43 cellular contexts compared by ENCODE assay signal in genomic region chr17:40680998-40681397, GRCh38. TPM values are rescaled to one million over a fixed set of nuclear protein-coding genes. Genes with fewer than 3 reads are reported as not detected.
"Had no signal": no experiment of that assay in that cellular context is flagged by ENCODE, and none has a peak within 500 bp of the region (broad histone marks: within the 10 kb centered on the region; RNA-seq: fewer than 3 reads in every experiment).

No MANE protein-coding gene starts in this region.

- H3K36me3 Mint-ChIP-seq: activated naive CD4-positive, alpha-beta T cell treated with anti-CD3 and anti-CD28 coated beads, Interleukin-2, amount 10 ng/mL, durations not matched to agents 7 days and 5 days; activated naive CD4-positive, alpha-beta T cell treated with anti-CD3 and anti-CD28 coated beads, Interleukin-2, amount 50 U/mL, for 24 hours; activated naive CD4-positive, alpha-beta T cell treated with anti-CD3 and anti-CD28 coated beads, Interleukin-2, amount 50 U/mL, for 72 hours; activated naive CD8-positive, alpha-beta T cell; activated naive CD8-positive, alpha-beta T cell treated with anti-CD3 and anti-CD28 coated beads for 36 hours; activated naive CD8-positive, alpha-beta T cell treated with anti-CD3 and anti-CD28 coated beads, Interleukin-2, amount 10 ng/mL, durations not matched to agents 7 days and 5 days; brain had no signal

- H3K27me3 ChIP-seq: ascending aorta, body of pancreas, breast epithelium, cardiac muscle cell had no signal

- DNase-seq: activated effector memory CD4-positive, alpha-beta T cell treated with anti-CD3 and anti-CD28 coated beads, Interleukin-2, amount 50 U/mL, for 16 hours; activated effector memory CD4-positive, alpha-beta T cell treated with Interleukin-2 at 50 U/mL for 16 hours; activated gamma-delta T cell; activated gamma-delta T cell treated with Interleukin-2 at 50 U/mL for 16 hours; activated naive CD4-positive, alpha-beta T cell; activated naive CD4-positive, alpha-beta T cell treated with anti-CD3 and anti-CD28 coated beads for 36 hours; activated naive CD4-positive, alpha-beta T cell treated with anti-CD3 and anti-CD28 coated beads, Interleukin-2, amount 10 ng/mL, durations not matched to agents 7 days and 5 days; activated naive CD4-positive, alpha-beta T cell treated with anti-CD3 and anti-CD28 coated beads, Interleukin-2, amount 50 U/mL, for 16 hours; activated naive CD4-positive, alpha-beta T cell treated with Interleukin-2 at 50 U/mL for 16 hours; activated naive CD8-positive, alpha-beta T cell treated with anti-CD3 and anti-CD28 coated beads for 36 hours; activated naive CD8-positive, alpha-beta T cell treated with anti-CD3 and anti-CD28 coated beads, Interleukin-2, amount 10 ng/mL, durations not matched to agents 7 days and 5 days; activated naive CD8-positive, alpha-beta T cell treated with anti-CD3 and anti-CD28 coated beads, Interleukin-2, amount 50 U/mL, for 24 hours; activated T-cell treated with anti-CD3 and anti-CD28 coated beads for 4 hours; activated T-cell treated with anti-CD3 and anti-CD28 coated beads, Interleukin-2, amount 50 U/mL, for 1 hour; activated T-cell treated with anti-CD3 and anti-CD28 coated beads, Interleukin-2, amount 50 U/mL, for 24 hours; activated T-cell treated with anti-CD3 and anti-CD28 coated beads, Interleukin-2, amount 50 U/mL, for 4 hours; activated T-cell treated with anti-CD3 and anti-CD28 coated beads, Interleukin-2, amount 50 U/mL, for 48 hours; activated T-cell treated with anti-CD3 and anti-CD28 coated beads, Interleukin-2, amount 50 U/mL, for 72 hours; adrenal gland; amniotic stem cell; amygdala; anterior cingulate cortex; aorta; body of pancreas; brain microvascular endothelial cell; caudate nucleus; central memory CD4-positive, alpha-beta T cell; cerebellar nuclear complex had no signal

- H3K4me1 Mint-ChIP-seq: activated naive CD4-positive, alpha-beta T cell treated with anti-CD3 and anti-CD28 coated beads, Interleukin-2, amount 10 ng/mL, durations not matched to agents 7 days and 5 days; activated T-helper 17 cell treated with anti-CD3 and anti-CD28 coated beads, Interleukin-2, amount 50 U/mL, for 72 hours; brain; central memory CD8-positive, alpha-beta T cell had no signal

- H3K27ac Mint-ChIP-seq: activated naive CD4-positive, alpha-beta T cell treated with anti-CD3 and anti-CD28 coated beads for 36 hours; activated naive CD4-positive, alpha-beta T cell treated with anti-CD3 and anti-CD28 coated beads, Interleukin-2, amount 10 ng/mL, durations not matched to agents 7 days and 5 days; activated naive CD4-positive, alpha-beta T cell treated with anti-CD3 and anti-CD28 coated beads, Interleukin-2, amount 50 U/mL, for 24 hours; activated naive CD4-positive, alpha-beta T cell treated with anti-CD3 and anti-CD28 coated beads, Interleukin-2, amount 50 U/mL, for 72 hours; activated naive CD8-positive, alpha-beta T cell; activated naive CD8-positive, alpha-beta T cell treated with anti-CD3 and anti-CD28 coated beads for 36 hours; activated naive CD8-positive, alpha-beta T cell treated with anti-CD3 and anti-CD28 coated beads, Interleukin-2, amount 10 ng/mL, durations not matched to agents 7 days and 5 days; activated naive CD8-positive, alpha-beta T cell treated with anti-CD3 and anti-CD28 coated beads, Interleukin-2, amount 50 U/mL, for 24 hours; activated T-cell treated with anti-CD3 and anti-CD28 coated beads, Interleukin-2, amount 50 U/mL, for 24 hours; activated T-cell treated with anti-CD3 and anti-CD28 coated beads, Interleukin-2, amount 50 U/mL, for 72 hours; activated T-helper 1 cell treated with anti-CD3 and anti-CD28 coated beads, Interleukin-12 subunit alpha, Interleukin-12 subunit beta, Interleukin-2, Interleukin-4 antibody, amounts not matched to agents 30 ng/mL and 10 ng/mL and 1 ng/mL, durations not matched to agents 14 hours and 24 hours and 36 hours; activated T-helper 17 cell treated with anti-CD3 and anti-CD28 coated beads, Interleukin-2, amount 50 U/mL, for 72 hours; activated T-helper 2 cell treated with anti-CD3 and anti-CD28 coated beads, Interferon-gamma antibody, Interleukin-2, Interleukin-4, amounts not matched to agents 10 μg/mL and 5 μg/mL and 100 μg/mL, durations not matched to agents 14 hours and 24 hours and 36 hours; brain had no signal

- H3K4me3 ChIP-seq: adrenal gland, ascending aorta, body of pancreas, breast epithelium, cardiac muscle cell had no signal

- H3K4me1 ChIP-seq: adrenal gland, ascending aorta, breast epithelium had no signal

- H3K27ac ChIP-seq: adrenal gland, ascending aorta, body of pancreas, brain microvascular endothelial cell, breast epithelium, cardiac muscle cell had no signal

- FAIRE-seq: astrocyte, bronchial epithelial cell had no signal

- H3K9me3 ChIP-seq: adrenal gland, ascending aorta, body of pancreas, breast epithelium had no signal

- H3K4me3 Mint-ChIP-seq: activated naive CD4-positive, alpha-beta T cell treated with anti-CD3 and anti-CD28 coated beads for 36 hours; activated naive CD4-positive, alpha-beta T cell treated with anti-CD3 and anti-CD28 coated beads, Interleukin-2, amount 10 ng/mL, durations not matched to agents 7 days and 5 days; activated naive CD4-positive, alpha-beta T cell treated with anti-CD3 and anti-CD28 coated beads, Interleukin-2, amount 50 U/mL, for 24 hours; activated naive CD8-positive, alpha-beta T cell; activated naive CD8-positive, alpha-beta T cell treated with anti-CD3 and anti-CD28 coated beads for 36 hours; activated naive CD8-positive, alpha-beta T cell treated with anti-CD3 and anti-CD28 coated beads, Interleukin-2, amount 10 ng/mL, durations not matched to agents 7 days and 5 days; activated naive CD8-positive, alpha-beta T cell treated with anti-CD3 and anti-CD28 coated beads, Interleukin-2, amount 50 U/mL, for 24 hours; activated T-cell treated with anti-CD3 and anti-CD28 coated beads, Interleukin-2, amount 50 U/mL, for 24 hours; activated T-cell treated with anti-CD3 and anti-CD28 coated beads, Interleukin-2, amount 50 U/mL, for 4 hours; activated T-cell treated with anti-CD3 and anti-CD28 coated beads, Interleukin-2, amount 50 U/mL, for 72 hours; activated T-helper 1 cell treated with anti-CD3 and anti-CD28 coated beads, Interleukin-12 subunit alpha, Interleukin-12 subunit beta, Interleukin-2, Interleukin-4 antibody, amounts not matched to agents 30 ng/mL and 10 ng/mL and 1 ng/mL, durations not matched to agents 14 hours and 24 hours and 36 hours; activated T-helper 17 cell treated with anti-CD3 and anti-CD28 coated beads, Interleukin-2, amount 50 U/mL, for 72 hours; brain; central memory CD8-positive, alpha-beta T cell had no signal

- H3K36me3 ChIP-seq: adrenal gland, ascending aorta, brain microvascular endothelial cell, breast epithelium, cardiac muscle cell had no signal

- ATAC-seq: activated naive CD4-positive, alpha-beta T cell treated with anti-CD3 and anti-CD28 coated beads, Interleukin-2, amount 50 U/mL, for 72 hours; activated naive CD8-positive, alpha-beta T cell treated with anti-CD3 and anti-CD28 coated beads, Interleukin-2, amount 50 U/mL, for 24 hours; activated T-cell treated with anti-CD3 and anti-CD28 coated beads, Interleukin-2, amount 50 U/mL, for 4 hours; activated T-cell treated with anti-CD3 and anti-CD28 coated beads, Interleukin-2, amount 50 U/mL, for 72 hours; activated T-helper 17 cell treated with anti-CD3 and anti-CD28 coated beads, Interleukin-2, amount 50 U/mL, for 72 hours; body of pancreas had no signal

RNA-seq across cellular contexts. Expression of gene KRT222, which starts 16.0 kb away (rescaled TPM):
- total RNA-seq: activated naive CD4-positive, alpha-beta T cell treated with anti-CD3 and anti-CD28 coated beads for 36 hours; activated naive CD4-positive, alpha-beta T cell treated with anti-CD3 and anti-CD28 coated beads, Interleukin-2, amount 50 U/mL, for 72 hours; activated naive CD8-positive, alpha-beta T cell treated with anti-CD3 and anti-CD28 coated beads, Interleukin-2, amount 10 ng/mL, durations not matched to agents 7 days and 5 days; activated T-cell treated with anti-CD3 and anti-CD28 coated beads, Interleukin-2, amount 50 U/mL, for 4 hours; activated T-cell treated with anti-CD3 and anti-CD28 coated beads, Interleukin-2, amount 50 U/mL, for 72 hours; activated T-helper 1 cell treated with anti-CD3 and anti-CD28 coated beads, Interleukin-12 subunit alpha, Interleukin-12 subunit beta, Interleukin-2, Interleukin-4 antibody, amounts not matched to agents 30 ng/mL and 10 ng/mL and 1 ng/mL, durations not matched to agents 14 hours and 24 hours and 36 hours; activated T-helper 17 cell treated with anti-CD3 and anti-CD28 coated beads, Interleukin-2, amount 50 U/mL, for 72 hours; bronchial epithelial cell; cardiac muscle cell; cardiac septum had no signal
- polyA plus RNA-seq: aorta had no signal

RNA-seq across cellular contexts. Expression of gene KRT24, which starts 22.6 kb away (rescaled TPM):
- total RNA-seq: activated naive CD4-positive, alpha-beta T cell treated with anti-CD3 and anti-CD28 coated beads for 36 hours; activated naive CD4-positive, alpha-beta T cell treated with anti-CD3 and anti-CD28 coated beads, Interleukin-2, amount 50 U/mL, for 72 hours; activated naive CD8-positive, alpha-beta T cell treated with anti-CD3 and anti-CD28 coated beads for 36 hours; activated naive CD8-positive, alpha-beta T cell treated with anti-CD3 and anti-CD28 coated beads, Interleukin-2, amount 10 ng/mL, durations not matched to agents 7 days and 5 days; activated T-cell treated with anti-CD3 and anti-CD28 coated beads, Interleukin-2, amount 50 U/mL, for 4 hours; activated T-cell treated with anti-CD3 and anti-CD28 coated beads, Interleukin-2, amount 50 U/mL, for 72 hours; activated T-helper 1 cell treated with anti-CD3 and anti-CD28 coated beads, Interleukin-12 subunit alpha, Interleukin-12 subunit beta, Interleukin-2, Interleukin-4 antibody, amounts not matched to agents 30 ng/mL and 10 ng/mL and 1 ng/mL, durations not matched to agents 14 hours and 24 hours and 36 hours; activated T-helper 17 cell treated with anti-CD3 and anti-CD28 coated beads, Interleukin-2, amount 50 U/mL, for 72 hours; activated T-helper 2 cell treated with anti-CD3 and anti-CD28 coated beads, Interferon-gamma antibody, Interleukin-2, Interleukin-4, amounts not matched to agents 10 μg/mL and 5 μg/mL and 100 μg/mL, durations not matched to agents 14 hours and 24 hours and 36 hours; adrenal gland; aorta; ascending aorta; astrocyte; body of pancreas; breast epithelium; cardiac muscle cell; cardiac septum; cerebellum had no signal
- polyA plus RNA-seq: cardiac muscle cell had no signal
